10 cellular contexts compared by ENCODE assay signal in genomic region chr11:120172054-120172881, GRCh38. TPM values are rescaled to one million over a fixed set of nuclear protein-coding genes. Genes with fewer than 3 reads are reported as not detected.
DNase-seq lines count a peak whose midpoint lies in the region; ATAC-seq, FAIRE-seq and TF ChIP-seq lines count a peak whose summit lies in the region.
"Had no signal": no experiment of that assay in that cellular context is flagged by ENCODE, and none has a peak within 500 bp of the region (broad histone marks: within the 10 kb centered on the region; RNA-seq: fewer than 3 reads in every experiment).

No MANE protein-coding gene starts in this region.

- H3K9me3 ChIP-seq in left ventricle myocardium inferior (replicated peaks) (no peaks in the 10 kb centered on the region), psoas muscle (no peaks in the 10 kb centered on the region)

- ATAC-seq in psoas muscle (peak; percentile 70 to 80 (median 78)), GM19351 (IDR thresholded peaks at IDR 0.05; ENCODE audit: unreplicated experiment) (no peak)

- no peak overlapping the region for H3K27ac ChIP-seq in left ventricle myocardium inferior (replicated peaks)
- H3K27ac ChIP-seq in psoas muscle = no peak overlapping the region

- intact Hi-C loops in left ventricle myocardium inferior (cut with micrococcal nuclease) = loop anchor here (2.0 to 5.0 kb wide), 2 partner anchors 59 to 130 kb away; no protein-coding TSS in a partner anchor
- intact Hi-C loops in psoas muscle (cut with DNase I) = loop anchor here (1.0 to 5.0 kb wide), 3 partner anchors 57 to 130 kb away; no protein-coding TSS in a partner anchor

- FAIRE-seq in HTR-8/SVneo (lab: Jason Lieb, UNC) = peak; percentile 23
- no peak for FAIRE-seq in RCC 7860 (lab: Jason Lieb, UNC)
- FAIRE-seq: colon, G401.6 had no signal

- TF ChIP-seq CTCF in left ventricle myocardium inferior (IDR thresholded peaks at IDR 0.05; ENCODE audit: borderline replicate concordance) (peak; percentile 92), psoas muscle (IDR thresholded peaks at IDR 0.05) (peak; percentile 79)

- H3K4me1 ChIP-seq in left ventricle myocardium inferior (peaks cover 21% of the 10 kb centered on the region), psoas muscle (no peaks in the 10 kb centered on the region)

- WGBS in psoas muscle, 3 donors = 36 to 39% (median 39%) methylated on average over 23 of the region's 23 CpGs

- DNase-seq in NCI-H1694 treated with DMSO at 0.1 percent for 48 hours (lab: John Stamatoyannopoulos, UW) (peak; percentile 24), NCI-H1694 (lab: John Stamatoyannopoulos, UW) (no peak), HTR-8/SVneo (ENCODE audit: insufficient read length, low spot score) (peak; percentile 69), RCC 7860 (ENCODE audit: low spot score) (peak; percentile 21), amniotic stem cell (lab: John Stamatoyannopoulos, UW) (peak; percentile 39), left ventricle myocardium inferior (peak; percentile 64), psoas muscle (peak; percentile 66 to 82)

- H3K27me3 ChIP-seq in left ventricle myocardium inferior (ENCODE audit: low read depth) (peaks cover 91% of the 10 kb centered on the region), psoas muscle (ENCODE audit: insufficient read depth in 3 of 3, low read length in 2 of 3) (peaks cover 0 to 56% (median 9%) of the 10 kb centered on the region in 3 donors)

- H3K36me3 ChIP-seq in left ventricle myocardium inferior (no peaks in the 10 kb centered on the region), psoas muscle (ENCODE audit: insufficient read depth in 1 of 2, low read depth in 1 of 2) (no peaks in the 10 kb centered on the region)

- H3K4me3 ChIP-seq in left ventricle myocardium inferior (no peak overlapping the region), psoas muscle (no peak overlapping the region)

RNA-seq across cellular contexts. Expression of gene TRIM29, which starts 34.4 kb away (rescaled TPM):
- not detected for total RNA-seq in left ventricle myocardium inferior
- under 1 TPM in 2 of 4 donors, not detected in 2; 0.24 to 0.91 TPM for total RNA-seq in psoas muscle
- under 1 TPM; 0.09 to 0.44 (median 0.37) TPM for polyA plus RNA-seq in psoas muscle

RNA-seq across cellular contexts. Expression of gene OAF, which starts 38.6 kb away (rescaled TPM):
- total RNA-seq in left ventricle myocardium inferior = 23.7 TPM
- 10 to 100 TPM in 2 of 4 donors, 1 to 10 TPM in 2; 5.6 to 15.3 (median 9.4) TPM for total RNA-seq in psoas muscle
- polyA plus RNA-seq in psoas muscle = 1 to 10 TPM; 3.2 to 9.0 (median 8.1) TPM
